1 cellular context compared by ENCODE assay signal in genomic region chr2:127065299-127065931, GRCh38.
TF ChIP-seq lines count a peak whose summit lies in the region.

No MANE protein-coding gene starts in this region.

TF ChIP-seq in GM23338, 12 proteins besides CTCF, POLR2A, EP300 and RAD21 (continued from another document):
- TF ChIP-seq ZNF462 (CRISPR knock-in tag; IDR thresholded peaks at IDR 0.05) (no peak), ZNF114 (CRISPR knock-in tag; IDR thresholded peaks at IDR 0.05) (no peak), POLR2AphosphoS5 (IDR thresholded peaks at IDR 0.05; ENCODE audit: low read depth) (no peak), STAT1 (IDR thresholded peaks at IDR 0.05; ENCODE audit: unreplicated experiment) (no peak)
